In genomic region chr2:19775838-19776237, GRCh38 we compare ENCODE assay signal across 21 cellular contexts.
DNase-seq lines count a peak whose midpoint lies in the region; ATAC-seq, FAIRE-seq and TF ChIP-seq lines count a peak whose summit lies in the region.
"Had no signal": no experiment of that assay in that cellular context is flagged by ENCODE, and none has a peak within 500 bp of the region (broad histone marks: within the 10 kb centered on the region; RNA-seq: fewer than 3 reads in every experiment).

No MANE protein-coding gene starts in this region.

- dilution Hi-C loops in IMR-90 (cut with HindIII; ENCODE audit: low sequenced_read_pairs, unreplicated experiment) (no loop called here), endothelial cell of umbilical vein (cut with MboI; ENCODE audit: extremely low pct_ligation_motif_present, low sequenced_read_pairs) (no loop called here)

- H3K9me1 ChIP-seq in IMR-90 (ENCODE audit: insufficient read depth, low read length) (peaks cover 18% of the 10 kb centered on the region), endothelial cell of umbilical vein (replicated peaks; ENCODE audit: control insufficient read depth, extremely low read depth, insufficient read depth, low read length) (no peaks in the 10 kb centered on the region)

- H4K20me1 ChIP-seq in IMR-90 (ENCODE audit: insufficient read depth, low read length) (no peaks in the 10 kb centered on the region), endothelial cell of umbilical vein (replicated peaks; ENCODE audit: control insufficient read depth, extremely low read depth, insufficient read depth, low read length) (no peaks in the 10 kb centered on the region)

- no peak overlapping the region for H3K4ac ChIP-seq in IMR-90 (ENCODE audit: low read depth, low read length)

- no peak overlapping the region for H3K14ac ChIP-seq in IMR-90 (replicated peaks; ENCODE audit: low read depth, low read length)

- ATAC-seq in IMR-90 (ENCODE audit: low read depth), result no peak
- peak; percentile 62 for ATAC-seq in left lung
- no peak for ATAC-seq in HG03432 (IDR thresholded peaks at IDR 0.05; ENCODE audit: unreplicated experiment)
- ATAC-seq in GM19328 (IDR thresholded peaks at IDR 0.05; ENCODE audit: unreplicated experiment), result no peak
- ATAC-seq in esophagus mucosa, result no peak
- ATAC-seq: HepG2 had no signal

- peak overlapping the region; percentile 39; the same call in 1 of the 2 replicates for H2AK5ac ChIP-seq in IMR-90 (ENCODE audit: low read depth, low read length)

- no peak overlapping the region; the same call in 1 of the 2 replicates for H2BK20ac ChIP-seq in IMR-90 (ENCODE audit: low read depth, low read length)

- no peak overlapping the region for H3K4me2 ChIP-seq in IMR-90 (ENCODE audit: low read depth, low read length)
- no peak overlapping the region for H3K4me2 ChIP-seq in endothelial cell of umbilical vein (ENCODE audit: insufficient read depth, low read length)

- no peak for TF ChIP-seq POLR2A in IMR-90 (IDR thresholded peaks at IDR 0.05; ENCODE audit: low read depth, low read length)
- TF ChIP-seq POLR2A in endothelial cell of umbilical vein (IDR thresholded peaks at IDR 0.05; ENCODE audit: low read depth, low read length), result no peak

- in situ Hi-C loops in IMR-90 (cut with MboI; ENCODE audit: low sequenced_read_pairs), result no loop called here

- H3K27me3 ChIP-seq in IMR-90 (ENCODE audit: control insufficient read depth, insufficient read depth, low read length) (peaks cover 7% of the 10 kb centered on the region), endothelial cell of umbilical vein (ENCODE audit: control insufficient read depth in 2 of 2, insufficient read depth in 2 of 2, low read length in 2 of 2) (peaks cover 0 to 2% of the 10 kb centered on the region in 2 experiments), left lung (no peaks in the 10 kb centered on the region)
- H3K27me3 ChIP-seq: MG63 had no signal

- peaks cover 20% of the 10 kb centered on the region for H3K4me1 ChIP-seq in IMR-90 (ENCODE audit: control insufficient read depth, insufficient read depth, low read length)
- peaks cover 11% of the 10 kb centered on the region for H3K4me1 ChIP-seq in endothelial cell of umbilical vein (ENCODE audit: control insufficient read depth, extremely low read depth, insufficient read depth, low read length)
- no peaks in the 10 kb centered on the region for H3K4me1 ChIP-seq in left lung

- H3K27ac ChIP-seq in IMR-90 (ENCODE audit: insufficient read depth, low read length), result no peak overlapping the region
- H3K27ac ChIP-seq in endothelial cell of umbilical vein (ENCODE audit: insufficient read depth, low read depth, low read length), result no peak overlapping the region
- H3K27ac ChIP-seq in left lung, result no peak overlapping the region
- H3K27ac ChIP-seq: PC-9 had no signal

- CTCF ChIA-PET in AG04449 (lab: Yijun Ruan, JAX) (interaction anchor here (1.2 kb wide), 1 partner anchor 22 kb away, joined by 3 read pairs; no protein-coding TSS in a partner anchor), IMR-90 (lab: Yijun Ruan, JAX) (no interaction called here), endothelial cell of umbilical vein (lab: Charles Lee) (interaction anchor here (0.9 to 1.3 kb wide), 3 partner anchors 25 to 425 kb away, joined by 3 to 5 read pairs (median 4); no protein-coding TSS in a partner anchor)

- no peaks in the 10 kb centered on the region for H3K9me3 ChIP-seq in IMR-90 (ENCODE audit: control insufficient read depth, insufficient read depth, low read length)
- H3K9me3 ChIP-seq in endothelial cell of umbilical vein (replicated peaks; ENCODE audit: control insufficient read depth, insufficient read depth, low read length), result no peaks in the 10 kb centered on the region
- H3K9me3 ChIP-seq in left lung, result no peaks in the 10 kb centered on the region
- H3K9me3 ChIP-seq: MG63 had no signal

- H3K79me1 ChIP-seq in IMR-90 (ENCODE audit: low read depth in 1 of 2, low read length in 2 of 2), result no peaks in the 10 kb centered on the region

- peak; percentile 83 for FAIRE-seq in endothelial cell of umbilical vein (lab: Jason Lieb, UNC)
- FAIRE-seq: GM12892, HepG2 had no signal

- no peak overlapping the region; the same call in 1 of the 2 replicates for H3K56ac ChIP-seq in IMR-90 (ENCODE audit: extremely low read depth, insufficient read depth, low read length)

- H2AK9ac ChIP-seq in IMR-90 (replicated peaks; ENCODE audit: low read depth, low read length, poor library complexity), result no peak overlapping the region

- TF ChIP-seq CTCF in AG04449 (IDR thresholded peaks at IDR 0.05; ENCODE audit: insufficient read depth, low read length, missing control alignments) (no peak), IMR-90 (conservative IDR thresholded peaks at IDR 0.05; ENCODE audit: low read depth, low read length) (no peak), endothelial cell of umbilical vein (IDR thresholded peaks at IDR 0.05; ENCODE audit: extremely low read depth in 1 of 2, insufficient read depth in 1 of 2, low read depth in 1 of 2, low read length in 2 of 2) (no peak), left lung (IDR thresholded peaks at IDR 0.05) (no peak)

- H4K8ac ChIP-seq in IMR-90 (ENCODE audit: low read depth in 2 of 2, low read length in 2 of 2), result no peak overlapping the region

- peak overlapping the region; percentile 28; the same call in 1 of the 2 replicates for H4K91ac ChIP-seq in IMR-90 (ENCODE audit: insufficient read depth, low read depth, low read length)

- BruUV-seq in IMR-90 (replicated peaks; lab: Mats Ljungman, UMichigan) (no TSS peak), endothelial cell of umbilical vein (replicated peaks; lab: Mats Ljungman, UMichigan) (no TSS peak)

- H3K79me2 ChIP-seq in endothelial cell of umbilical vein (ENCODE audit: control insufficient read depth, insufficient read depth, low read length), result no peaks in the 10 kb centered on the region

- H2AFZ ChIP-seq in IMR-90 (replicated peaks; ENCODE audit: low read length, poor library complexity) (peak overlapping the region; percentile 24), endothelial cell of umbilical vein (ENCODE audit: low read depth, low read length) (no peak overlapping the region)
- H2AFZ ChIP-seq: PC-9 had no signal

- TF ChIP-seq RAD21 in IMR-90 (IDR thresholded peaks at IDR 0.05; ENCODE audit: low read length), result no peak

- H3K36me3 ChIP-seq in IMR-90 (ENCODE audit: control insufficient read depth, insufficient read depth, low read length), result no peaks in the 10 kb centered on the region
- no peaks in the 10 kb centered on the region for H3K36me3 ChIP-seq in endothelial cell of umbilical vein (ENCODE audit: control insufficient read depth in 2 of 2, extremely low read depth in 1 of 2, insufficient read depth in 2 of 2, low read length in 2 of 2)
- H3K36me3 ChIP-seq in left lung, result no peaks in the 10 kb centered on the region
- H3K36me3 ChIP-seq: MG63 had no signal

- H2BK5ac ChIP-seq in IMR-90 (ENCODE audit: low read depth, low read length, poor library complexity, severe bottlenecking), result no peak overlapping the region

- H3K23ac ChIP-seq in IMR-90 (ENCODE audit: low read depth, low read length), result no peak overlapping the region

- peak overlapping the region; percentile 67 for H2BK120ac ChIP-seq in IMR-90 (ENCODE audit: low read depth, low read length)

- DNase-seq in AG04449 (ENCODE audit: low read depth, low spot score) (peak; percentile 41), IMR-90 (peak; percentile 69), endothelial cell of umbilical vein (ENCODE audit: low read depth, low spot score) (peak; percentile 62), left lung (no peak)
- no peak for DNase-seq in activated CD4-positive, alpha-beta T cell treated with anti-CD3 and anti-CD28 coated beads for 1 hour
- DNase-seq: DMS53, GDM1, H7, MG63, NCI-H1092 treated with DMSO at 0.1 percent for 48 hours, NCI-H1694, NCI-H2107, NCI-H446, NCI-H748 treated with DMSO at 0.1 percent for 48 hours, PC-9, Right ventricle myocardium superior had no signal

- intact Hi-C loops in IMR-90 (cut with micrococcal nuclease), result no loop called here
- intact Hi-C loops in endothelial cell of umbilical vein (cut with micrococcal nuclease), result loop anchor here (1.0 to 2.0 kb wide), 2 partner anchors 25 to 65 kb away; no protein-coding TSS in a partner anchor
- intact Hi-C loops in left lung (cut with DNase I), result no loop called here

- H3K4me3 ChIP-seq in AG04449 (ENCODE audit: low read depth, low read length) (no peak overlapping the region), IMR-90 (ENCODE audit: insufficient read depth, low read depth, low read length) (no peak overlapping the region), endothelial cell of umbilical vein (replicated peaks in 1 of 3; ENCODE audit: insufficient read depth in 1 of 3, low read depth in 1 of 3, low read length in 3 of 3) (no peak overlapping the region), left lung (no peak overlapping the region)
- H3K4me3 ChIP-seq: MG63, PC-9 had no signal

- 100% methylated on average over 1 of the region's 6 CpGs; no CpG with 5 or more reads in 1 of the 2 experiments for WGBS in IMR-90 (ENCODE audit: extremely low coverage in 2 of 2, insufficient read length in 1 of 2), 2 experiments

- no peak overlapping the region for H3K18ac ChIP-seq in IMR-90 (ENCODE audit: low read depth, low read length)

- peak overlapping the region; percentile 48; the same call in 1 of the 3 replicates for H2BK15ac ChIP-seq in IMR-90 (ENCODE audit: low read depth, low read length)

- H3K9ac ChIP-seq in IMR-90 (ENCODE audit: low read depth, low read length), result no peak overlapping the region
- H3K9ac ChIP-seq in endothelial cell of umbilical vein (replicated peaks; ENCODE audit: extremely low read depth, insufficient read depth, low read length), result no peak overlapping the region

- no peak overlapping the region for H4K5ac ChIP-seq in IMR-90 (ENCODE audit: low read depth, low read length)

- POLR2A ChIA-PET in AG04449 (lab: Yijun Ruan, JAX), result no interaction called here
- POLR2A ChIA-PET in IMR-90 (lab: Charles Lee; ENCODE audit: unreplicated experiment), result no interaction called here
- POLR2A ChIA-PET in endothelial cell of umbilical vein (lab: Charles Lee), result no interaction called here

TF ChIP-seq in IMR-90, 13 proteins besides CTCF, POLR2A, EP300 and RAD21 (continues in another document):
- TF ChIP-seq CHD1 (IDR thresholded peaks at IDR 0.05; ENCODE audit: low read depth, low read length), result no peak
- no peak for TF ChIP-seq MAFK (IDR thresholded peaks at IDR 0.05; ENCODE audit: low read depth, low read length)
- no peak for TF ChIP-seq CEBPB (IDR thresholded peaks at IDR 0.05; ENCODE audit: low read depth, low read length)
- no peak for TF ChIP-seq MXI1 (IDR thresholded peaks at IDR 0.05; ENCODE audit: borderline replicate concordance, low read depth, low read length)
- no peak for TF ChIP-seq RFX5 (IDR thresholded peaks at IDR 0.05; ENCODE audit: low read depth, low read length)
- TF ChIP-seq SMC3 (IDR thresholded peaks at IDR 0.05; ENCODE audit: low read depth, low read length), result no peak

TF ChIP-seq in endothelial cell of umbilical vein, 7 proteins besides CTCF, POLR2A, EP300 and RAD21:
- TF ChIP-seq FOS (IDR thresholded peaks at IDR 0.05; ENCODE audit: borderline replicate concordance, insufficient read depth, low read length) (peak; percentile 75), POLR2AphosphoS5 (IDR thresholded peaks at IDR 0.05; ENCODE audit: insufficient read depth, low read depth, low read length) (no peak), JUN (IDR thresholded peaks at IDR 0.05; ENCODE audit: borderline replicate concordance, insufficient read depth, insufficient read length, low read depth) (peak; percentile 81), MYC (IDR thresholded peaks at IDR 0.05; ENCODE audit: low read depth, low read length) (no peak)

Comparison
In these comparisons a context has a peak if more than half of its experiments do, and no peak if none do; other contexts are left out.
1. DNase-seq: peak in AG04449 (single experiment), IMR-90 (single experiment) and endothelial cell of umbilical vein (single experiment); none in left lung (0 of 2) and activated CD4-positive, alpha-beta T cell treated with anti-CD3 and anti-CD28 coated beads for 1 hour (single experiment).